In the genomic region with DNA sequence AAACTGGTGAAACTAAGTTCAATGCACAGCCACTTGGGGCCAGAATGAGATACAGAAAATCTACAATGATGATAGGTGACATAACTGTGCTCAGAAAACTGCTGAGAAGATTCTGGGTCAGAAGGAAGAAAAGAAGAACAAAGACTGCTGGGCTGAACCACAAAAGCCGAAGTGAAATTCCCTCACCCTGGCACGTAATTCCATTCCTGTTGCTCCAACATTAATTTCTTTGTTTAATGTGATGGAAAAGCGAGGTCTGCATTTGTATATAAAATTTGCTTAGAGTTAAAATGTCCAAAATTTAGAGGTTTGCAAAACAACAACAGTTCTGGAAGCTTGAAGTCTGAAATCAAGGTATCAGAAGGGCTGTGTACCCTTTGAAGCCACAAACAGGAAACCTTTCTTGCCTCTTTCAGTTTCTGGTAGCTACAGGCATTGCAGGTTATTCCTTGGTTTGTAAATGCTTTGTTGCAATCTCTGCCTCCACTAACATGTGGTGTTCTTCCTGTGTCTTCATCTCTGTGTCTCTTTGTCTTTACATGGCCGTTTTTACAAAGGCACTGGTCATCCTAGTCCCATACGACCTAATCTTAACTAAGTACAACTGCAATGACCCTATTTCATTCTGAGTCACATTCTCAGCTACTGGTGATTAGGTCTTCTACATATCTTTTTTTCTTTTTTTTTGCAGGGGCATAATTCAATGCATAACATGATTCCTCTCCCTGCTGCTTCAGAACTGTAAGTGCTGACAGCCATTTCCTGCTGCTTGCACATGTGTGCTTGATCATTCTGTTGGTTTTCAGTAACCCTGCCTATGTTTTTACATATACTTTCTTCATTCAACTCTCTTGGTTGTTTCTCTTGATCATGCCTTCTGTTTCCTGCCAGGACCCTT, we compare ENCODE assay signal across 10 cellular contexts.
DNase-seq lines count a peak whose midpoint lies in the region; ATAC-seq and TF ChIP-seq lines count a peak whose summit lies in the region.
"Had no signal": no experiment of that assay in that cellular context is flagged by ENCODE, and none has a peak within 500 bp of the region (broad histone marks: within the 10 kb centered on the region; RNA-seq: fewer than 3 reads in every experiment).

No MANE protein-coding gene starts in this region.

- H3K27me3 Mint-ChIP-seq in nephron progenitor cell (ENCODE audit: low read depth, poor library complexity), result peaks cover 2% of the 10 kb centered on the region
- H3K27me3 Mint-ChIP-seq: memory B cell had no signal

- ATAC-seq in GM18867 (IDR thresholded peaks at IDR 0.05; ENCODE audit: unreplicated experiment) (peak; percentile 91), GM21619 (IDR thresholded peaks at IDR 0.05; ENCODE audit: unreplicated experiment) (peak; percentile 74), HG03342 (IDR thresholded peaks at IDR 0.05; ENCODE audit: unreplicated experiment) (peak; percentile 66), GM21723 (IDR thresholded peaks at IDR 0.05; ENCODE audit: unreplicated experiment) (no peak)

- intact Hi-C loops in posterior vena cava (cut with DNase I), result no loop called here

- peaks cover 26% of the 10 kb centered on the region for H3K4me1 Mint-ChIP-seq in nephron progenitor cell
- H3K4me1 Mint-ChIP-seq: memory B cell had no signal

- H3K36me3 Mint-ChIP-seq in nephron progenitor cell (ENCODE audit: low read depth), result no peaks in the 10 kb centered on the region
- H3K36me3 Mint-ChIP-seq: memory B cell had no signal

- peak overlapping the region; percentile 4 for H3K27ac Mint-ChIP-seq in nephron progenitor cell
- H3K27ac Mint-ChIP-seq: memory B cell had no signal

- no peak overlapping the region for H3K4me3 Mint-ChIP-seq in nephron progenitor cell
- H3K4me3 Mint-ChIP-seq: memory B cell had no signal

- peaks cover 5% of the 10 kb centered on the region for H3K9me3 Mint-ChIP-seq in nephron progenitor cell
- H3K9me3 Mint-ChIP-seq: memory B cell had no signal

- DNase-seq in nephron progenitor cell (no peak), posterior vena cava (ENCODE audit: low spot score) (no peak), NCI-H524 treated with DMSO at 0.1 percent for 48 hours (lab: John Stamatoyannopoulos, UW) (no peak), activated T-cell treated with anti-CD3 and anti-CD28 coated beads for 4 hours (no peak)
- DNase-seq: DND-41 had no signal

- TF ChIP-seq CTCF in nephron progenitor cell (IDR thresholded peaks at IDR 0.05), result no peak
